In genomic region chr19:8261347-8261746, GRCh38 we compare ENCODE assay signal across 1 cellular context.
TF ChIP-seq lines count a peak whose summit lies in the region.

No MANE protein-coding gene starts in this region.

TF ChIP-seq in K562, 482 proteins besides CTCF, POLR2A, EP300 and RAD21:
- TF ChIP-seq ZFP36 (IDR thresholded peaks at IDR 0.05; ENCODE audit: low read depth, low read length, partially characterized antibody), result peak; percentile 66
- TF ChIP-seq, protein P1, sequence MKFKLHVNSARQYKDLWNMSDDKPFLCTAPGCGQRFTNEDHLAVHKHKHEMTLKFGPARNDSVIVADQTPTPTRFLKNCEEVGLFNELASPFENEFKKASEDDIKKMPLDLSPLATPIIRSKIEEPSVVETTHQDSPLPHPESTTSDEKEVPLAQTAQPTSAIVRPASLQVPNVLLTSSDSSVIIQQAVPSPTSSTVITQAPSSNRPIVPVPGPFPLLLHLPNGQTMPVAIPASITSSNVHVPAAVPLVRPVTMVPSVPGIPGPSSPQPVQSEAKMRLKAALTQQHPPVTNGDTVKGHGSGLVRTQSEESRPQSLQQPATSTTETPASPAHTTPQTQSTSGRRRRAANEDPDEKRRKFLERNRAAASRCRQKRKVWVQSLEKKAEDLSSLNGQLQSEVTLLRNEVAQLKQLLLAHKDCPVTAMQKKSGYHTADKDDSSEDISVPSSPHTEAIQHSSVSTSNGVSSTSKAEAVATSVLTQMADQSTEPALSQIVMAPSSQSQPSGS (CRISPR knock-in tag; IDR thresholded peaks at IDR 0.05), result no peak
- TF ChIP-seq KDM1A (IDR thresholded peaks at IDR 0.05), result peak; percentile 35 to 68; a peak in 3 of 4 replicates
- TF ChIP-seq ATF7 (IDR thresholded peaks at IDR 0.05), result no peak
- TF ChIP-seq C11orf30 (IDR thresholded peaks at IDR 0.05; ENCODE audit: low read depth), result no peak
- no peak for TF ChIP-seq YBX1 (IDR thresholded peaks at IDR 0.05)
- TF ChIP-seq PTBP1 (IDR thresholded peaks at IDR 0.05; ENCODE audit: low read depth, low read length), result 0 out of 2 replicates have a peak, but pooled peaks have one; percentile 51
- TF ChIP-seq BCOR (IDR thresholded peaks at IDR 0.05), result peak; percentile 86
- TF ChIP-seq RBM25 (IDR thresholded peaks at IDR 0.05; ENCODE audit: low read depth, low read length, severe bottlenecking), result peak; percentile 65
- no peak for TF ChIP-seq KLF10 (CRISPR knock-in tag; IDR thresholded peaks at IDR 0.05)
- TF ChIP-seq, protein P2, sequence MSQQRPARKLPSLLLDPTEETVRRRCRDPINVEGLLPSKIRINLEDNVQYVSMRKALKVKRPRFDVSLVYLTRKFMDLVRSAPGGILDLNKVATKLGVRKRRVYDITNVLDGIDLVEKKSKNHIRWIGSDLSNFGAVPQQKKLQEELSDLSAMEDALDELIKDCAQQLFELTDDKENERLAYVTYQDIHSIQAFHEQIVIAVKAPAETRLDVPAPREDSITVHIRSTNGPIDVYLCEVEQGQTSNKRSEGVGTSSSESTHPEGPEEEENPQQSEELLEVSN (IDR thresholded peaks at IDR 0.05; ENCODE audit: borderline replicate concordance in 1 of 2, extremely low read depth in 1 of 2, insufficient read depth in 1 of 2, insufficient read length in 1 of 2, low read depth in 1 of 2, low read length in 1 of 2, poor library complexity in 1 of 2, severe bottlenecking in 1 of 2), result peak in 1 of 2 experiments; percentile 5
- no peak for TF ChIP-seq ESRRB (CRISPR knock-in tag; IDR thresholded peaks at IDR 0.05; ENCODE audit: borderline replicate concordance)
TF ChIP-seq in K562: peak in this region for 6.
